In genomic region chr2:109331864-109332848, GRCh38 we compare ENCODE assay signal across 8 cellular contexts.
A peak's percentile ranks its signal among the peaks of the same experiment; 100 is the strongest.
DNase-seq lines count a peak whose midpoint lies in the region; ATAC-seq, FAIRE-seq and TF ChIP-seq lines count a peak whose summit lies in the region.

No MANE protein-coding gene starts in this region.

- in situ Hi-C loops in Panc1 (cut with HindIII; ENCODE audit: low pct_unique_long_range_greater_than_20kb, low sequenced_read_pairs) (no loop called here), brain microvascular endothelial cell (cut with HindIII; ENCODE audit: low pct_ligation_motif_present, low sequenced_read_pairs) (no loop called here)

- peak overlapping the region; percentile 73 for H3K27ac Mint-ChIP-seq in stimulated activated naive CD8-positive, alpha-beta T cell treated with anti-CD3 and anti-CD28 coated beads, Interleukin-15, Interleukin-2, amounts not matched to agents 100 ng/mL and 50 ng/mL, for 24 hours

- no peaks in the 10 kb centered on the region for H3K36me3 ChIP-seq in Panc1 (ENCODE audit: control insufficient read depth, insufficient read depth, low read length)
- no peaks in the 10 kb centered on the region for H3K36me3 ChIP-seq in brain microvascular endothelial cell (replicated peaks)
- no peaks in the 10 kb centered on the region for H3K36me3 ChIP-seq in kidney (ENCODE audit: control insufficient read depth in 1 of 2, insufficient read depth in 2 of 2, low read length in 2 of 2)

- peak overlapping the region in 1 of 2 donors; percentile 49 for H3K9ac ChIP-seq in kidney (ENCODE audit: low read length in 2 of 2)

- H3K27ac ChIP-seq in Panc1 (ENCODE audit: low read length) (peak overlapping the region; percentile 12; the same call in 1 of the 2 replicates), brain microvascular endothelial cell (peak overlapping the region; percentile 50), kidney (ENCODE audit: low read depth in 2 of 2, low read length in 2 of 2) (peak overlapping the region in 1 of 2 donors; percentile 75)

- no peak for FAIRE-seq in kidney (lab: Jason Lieb, UNC)

- H3K4me1 ChIP-seq in Panc1 (ENCODE audit: control insufficient read depth, insufficient read depth, low read length) (peaks cover 12% of the 10 kb centered on the region), kidney (ENCODE audit: control insufficient read depth in 1 of 2, insufficient read depth in 1 of 2, low read depth in 1 of 2, low read length in 2 of 2) (peaks cover 5 to 7% of the 10 kb centered on the region in 2 donors)

- H3K9me3 Mint-ChIP-seq in stimulated activated naive CD8-positive, alpha-beta T cell treated with anti-CD3 and anti-CD28 coated beads, Interleukin-15, Interleukin-2, amounts not matched to agents 100 ng/mL and 50 ng/mL, for 24 hours: no peaks in the 10 kb centered on the region

- POLR2A ChIA-PET in Panc1 (lab: Charles Lee): no interaction called here

- no peaks in the 10 kb centered on the region for H3K36me3 Mint-ChIP-seq in stimulated activated naive CD8-positive, alpha-beta T cell treated with anti-CD3 and anti-CD28 coated beads, Interleukin-15, Interleukin-2, amounts not matched to agents 100 ng/mL and 50 ng/mL, for 24 hours (ENCODE audit: low read depth)

- BruUV-seq in Panc1 (replicated peaks; lab: Mats Ljungman, UMichigan): no TSS peak

- CTCF ChIA-PET in Panc1 (lab: Charles Lee): no interaction called here

- H3K27me3 ChIP-seq in Panc1 (ENCODE audit: control insufficient read depth, insufficient read depth, low read length) (0 out of 2 replicates have a peak, but pooled peaks cover 2% of the 10 kb centered on the region), brain microvascular endothelial cell (replicated peaks) (no peaks in the 10 kb centered on the region)

- ATAC-seq in HG02852 (IDR thresholded peaks at IDR 0.05; ENCODE audit: unreplicated experiment) (peak; percentile 42), Panc1 (peak; percentile 85), GM21367 (IDR thresholded peaks at IDR 0.05; ENCODE audit: unreplicated experiment) (no peak)

- H3K4me3 Mint-ChIP-seq in stimulated activated naive CD8-positive, alpha-beta T cell treated with anti-CD3 and anti-CD28 coated beads, Interleukin-15, Interleukin-2, amounts not matched to agents 100 ng/mL and 50 ng/mL, for 24 hours: peak overlapping the region; percentile 71

- peak; percentile 40 for DNase-seq in GM12865 (ENCODE audit: low read depth)
- no peak for DNase-seq in Panc1 (ENCODE audit: low read depth, low spot score)
- DNase-seq in brain microvascular endothelial cell: peak; percentile 90
- DNase-seq in kidney: peak; percentile 85
- no peak for DNase-seq in NCI-H187 treated with DMSO at 0.1 percent for 48 hours (lab: John Stamatoyannopoulos, UW)

- H3K27me3 Mint-ChIP-seq in stimulated activated naive CD8-positive, alpha-beta T cell treated with anti-CD3 and anti-CD28 coated beads, Interleukin-15, Interleukin-2, amounts not matched to agents 100 ng/mL and 50 ng/mL, for 24 hours: peaks cover 3% of the 10 kb centered on the region

- peaks cover 45% of the 10 kb centered on the region for H3K4me1 Mint-ChIP-seq in stimulated activated naive CD8-positive, alpha-beta T cell treated with anti-CD3 and anti-CD28 coated beads, Interleukin-15, Interleukin-2, amounts not matched to agents 100 ng/mL and 50 ng/mL, for 24 hours (ENCODE audit: low read depth)

- intact Hi-C loops in Panc1 (cut with micrococcal nuclease; ENCODE audit: unreplicated experiment) (no loop called here), kidney (cut with DNase I) (no loop called here)

- TF ChIP-seq CTCF in GM12865 (IDR thresholded peaks at IDR 0.05; ENCODE audit: insufficient read depth, low read depth, low read length, missing control alignments) (no peak), Panc1 (IDR thresholded peaks at IDR 0.05) (no peak), brain microvascular endothelial cell (IDR thresholded peaks at IDR 0.05; ENCODE audit: low read depth, low read length, missing control alignments) (no peak), kidney (IDR thresholded peaks at IDR 0.05; ENCODE audit: borderline replicate concordance, extremely low read depth, insufficient read depth) (no peak)

- H3K9me3 ChIP-seq in Panc1 (ENCODE audit: control insufficient read depth, insufficient read depth, low read depth, low read length): no peaks in the 10 kb centered on the region
- H3K9me3 ChIP-seq in kidney (ENCODE audit: control insufficient read depth in 1 of 2, low read length in 2 of 2): no peaks in the 10 kb centered on the region

- H3K4me3 ChIP-seq in GM12865 (ENCODE audit: low read depth, low read length) (no peak overlapping the region), Panc1 (ENCODE audit: low read depth in 2 of 2, low read length in 2 of 2) (no peak overlapping the region), brain microvascular endothelial cell (ENCODE audit: low read depth, low read length) (peak overlapping the region; percentile 32), kidney (ENCODE audit: low read length in 2 of 2) (no peak overlapping the region)

Comparison
In these comparisons a context has a peak if more than half of its experiments do, and no peak if none do; other contexts are left out.
1. DNase-seq: peak in GM12865 (single experiment), brain microvascular endothelial cell (single experiment) and kidney (single experiment); none in Panc1 (single experiment) and NCI-H187 treated with DMSO at 0.1 percent for 48 hours (single experiment).